1 cellular context compared by ENCODE assay signal in genomic region chr7:117791877-117792780, GRCh38.
TF ChIP-seq lines count a peak whose summit lies in the region.

No MANE protein-coding gene starts in this region.

TF ChIP-seq in K562, 482 proteins besides CTCF, POLR2A, EP300 and RAD21 (continued from another document and continues in another):
- TF ChIP-seq, protein P1, sequence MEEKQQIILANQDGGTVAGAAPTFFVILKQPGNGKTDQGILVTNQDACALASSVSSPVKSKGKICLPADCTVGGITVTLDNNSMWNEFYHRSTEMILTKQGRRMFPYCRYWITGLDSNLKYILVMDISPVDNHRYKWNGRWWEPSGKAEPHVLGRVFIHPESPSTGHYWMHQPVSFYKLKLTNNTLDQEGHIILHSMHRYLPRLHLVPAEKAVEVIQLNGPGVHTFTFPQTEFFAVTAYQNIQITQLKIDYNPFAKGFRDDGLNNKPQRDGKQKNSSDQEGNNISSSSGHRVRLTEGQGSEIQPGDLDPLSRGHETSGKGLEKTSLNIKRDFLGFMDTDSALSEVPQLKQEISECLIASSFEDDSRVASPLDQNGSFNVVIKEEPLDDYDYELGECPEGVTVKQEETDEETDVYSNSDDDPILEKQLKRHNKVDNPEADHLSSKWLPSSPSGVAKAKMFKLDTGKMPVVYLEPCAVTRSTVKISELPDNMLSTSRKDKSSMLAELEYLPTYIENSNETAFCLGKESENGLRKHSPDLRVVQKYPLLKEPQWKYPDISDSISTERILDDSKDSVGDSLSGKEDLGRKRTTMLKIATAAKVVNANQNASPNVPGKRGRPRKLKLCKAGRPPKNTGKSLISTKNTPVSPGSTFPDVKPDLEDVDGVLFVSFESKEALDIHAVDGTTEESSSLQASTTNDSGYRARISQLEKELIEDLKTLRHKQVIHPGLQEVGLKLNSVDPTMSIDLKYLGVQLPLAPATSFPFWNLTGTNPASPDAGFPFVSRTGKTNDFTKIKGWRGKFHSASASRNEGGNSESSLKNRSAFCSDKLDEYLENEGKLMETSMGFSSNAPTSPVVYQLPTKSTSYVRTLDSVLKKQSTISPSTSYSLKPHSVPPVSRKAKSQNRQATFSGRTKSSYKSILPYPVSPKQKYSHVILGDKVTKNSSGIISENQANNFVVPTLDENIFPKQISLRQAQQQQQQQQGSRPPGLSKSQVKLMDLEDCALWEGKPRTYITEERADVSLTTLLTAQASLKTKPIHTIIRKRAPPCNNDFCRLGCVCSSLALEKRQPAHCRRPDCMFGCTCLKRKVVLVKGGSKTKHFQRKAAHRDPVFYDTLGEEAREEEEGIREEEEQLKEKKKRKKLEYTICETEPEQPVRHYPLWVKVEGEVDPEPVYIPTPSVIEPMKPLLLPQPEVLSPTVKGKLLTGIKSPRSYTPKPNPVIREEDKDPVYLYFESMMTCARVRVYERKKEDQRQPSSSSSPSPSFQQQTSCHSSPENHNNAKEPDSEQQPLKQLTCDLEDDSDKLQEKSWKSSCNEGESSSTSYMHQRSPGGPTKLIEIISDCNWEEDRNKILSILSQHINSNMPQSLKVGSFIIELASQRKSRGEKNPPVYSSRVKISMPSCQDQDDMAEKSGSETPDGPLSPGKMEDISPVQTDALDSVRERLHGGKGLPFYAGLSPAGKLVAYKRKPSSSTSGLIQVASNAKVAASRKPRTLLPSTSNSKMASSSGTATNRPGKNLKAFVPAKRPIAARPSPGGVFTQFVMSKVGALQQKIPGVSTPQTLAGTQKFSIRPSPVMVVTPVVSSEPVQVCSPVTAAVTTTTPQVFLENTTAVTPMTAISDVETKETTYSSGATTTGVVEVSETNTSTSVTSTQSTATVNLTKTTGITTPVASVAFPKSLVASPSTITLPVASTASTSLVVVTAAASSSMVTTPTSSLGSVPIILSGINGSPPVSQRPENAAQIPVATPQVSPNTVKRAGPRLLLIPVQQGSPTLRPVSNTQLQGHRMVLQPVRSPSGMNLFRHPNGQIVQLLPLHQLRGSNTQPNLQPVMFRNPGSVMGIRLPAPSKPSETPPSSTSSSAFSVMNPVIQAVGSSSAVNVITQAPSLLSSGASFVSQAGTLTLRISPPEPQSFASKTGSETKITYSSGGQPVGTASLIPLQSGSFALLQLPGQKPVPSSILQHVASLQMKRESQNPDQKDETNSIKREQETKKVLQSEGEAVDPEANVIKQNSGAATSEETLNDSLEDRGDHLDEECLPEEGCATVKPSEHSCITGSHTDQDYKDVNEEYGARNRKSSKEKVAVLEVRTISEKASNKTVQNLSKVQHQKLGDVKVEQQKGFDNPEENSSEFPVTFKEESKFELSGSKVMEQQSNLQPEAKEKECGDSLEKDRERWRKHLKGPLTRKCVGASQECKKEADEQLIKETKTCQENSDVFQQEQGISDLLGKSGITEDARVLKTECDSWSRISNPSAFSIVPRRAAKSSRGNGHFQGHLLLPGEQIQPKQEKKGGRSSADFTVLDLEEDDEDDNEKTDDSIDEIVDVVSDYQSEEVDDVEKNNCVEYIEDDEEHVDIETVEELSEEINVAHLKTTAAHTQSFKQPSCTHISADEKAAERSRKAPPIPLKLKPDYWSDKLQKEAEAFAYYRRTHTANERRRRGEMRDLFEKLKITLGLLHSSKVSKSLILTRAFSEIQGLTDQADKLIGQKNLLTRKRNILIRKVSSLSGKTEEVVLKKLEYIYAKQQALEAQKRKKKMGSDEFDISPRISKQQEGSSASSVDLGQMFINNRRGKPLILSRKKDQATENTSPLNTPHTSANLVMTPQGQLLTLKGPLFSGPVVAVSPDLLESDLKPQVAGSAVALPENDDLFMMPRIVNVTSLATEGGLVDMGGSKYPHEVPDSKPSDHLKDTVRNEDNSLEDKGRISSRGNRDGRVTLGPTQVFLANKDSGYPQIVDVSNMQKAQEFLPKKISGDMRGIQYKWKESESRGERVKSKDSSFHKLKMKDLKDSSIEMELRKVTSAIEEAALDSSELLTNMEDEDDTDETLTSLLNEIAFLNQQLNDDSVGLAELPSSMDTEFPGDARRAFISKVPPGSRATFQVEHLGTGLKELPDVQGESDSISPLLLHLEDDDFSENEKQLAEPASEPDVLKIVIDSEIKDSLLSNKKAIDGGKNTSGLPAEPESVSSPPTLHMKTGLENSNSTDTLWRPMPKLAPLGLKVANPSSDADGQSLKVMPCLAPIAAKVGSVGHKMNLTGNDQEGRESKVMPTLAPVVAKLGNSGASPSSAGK (IDR thresholded peaks at IDR 0.05): peak; percentile 89
- TF ChIP-seq ZNF436 (CRISPR knock-in tag; IDR thresholded peaks at IDR 0.05): no peak
- TF ChIP-seq ZNF232 (CRISPR knock-in tag; IDR thresholded peaks at IDR 0.05): 0 out of 2 replicates have a peak, but pooled peaks have one; percentile 17
- peak; percentile 99 for TF ChIP-seq SOX6 (IDR thresholded peaks at IDR 0.05)
- no peak for TF ChIP-seq GATAD2A (IDR thresholded peaks at IDR 0.05)
- peak in 1 of 2 experiments; percentile 91; a peak in 2 of 4 replicates for TF ChIP-seq HDAC1 (IDR thresholded peaks at IDR 0.05)
- no peak for TF ChIP-seq KLF13 (tag; IDR thresholded peaks at IDR 0.05; ENCODE audit: borderline replicate concordance, low read depth)
- no peak for TF ChIP-seq ZNF280B (CRISPR knock-in tag; IDR thresholded peaks at IDR 0.05)
- no peak for TF ChIP-seq PATZ1 (CRISPR knock-in tag; IDR thresholded peaks at IDR 0.05; ENCODE audit: borderline replicate concordance)
- peak; percentile 64 for TF ChIP-seq HMGN3 (IDR thresholded peaks at IDR 0.05; ENCODE audit: borderline replicate concordance, extremely low read depth, insufficient read length, low read depth, low read length)
- peak; percentile 76; the same call in 1 of the 2 replicates for TF ChIP-seq CUX1 (CRISPR knock-in tag; IDR thresholded peaks at IDR 0.05)
- 0 out of 2 replicates have a peak, but pooled peaks have one; percentile 28 for TF ChIP-seq ZNF134 (CRISPR knock-in tag; conservative IDR thresholded peaks at IDR 0.05)
- TF ChIP-seq IFI16 (CRISPR knock-in tag; IDR thresholded peaks at IDR 0.05): no peak
- no peak for TF ChIP-seq SIRT6 (IDR thresholded peaks at IDR 0.05; ENCODE audit: low read depth, low read length)
- TF ChIP-seq POLR2B (IDR thresholded peaks at IDR 0.05; ENCODE audit: low read depth, partially characterized antibody): no peak
- TF ChIP-seq, protein P2, sequence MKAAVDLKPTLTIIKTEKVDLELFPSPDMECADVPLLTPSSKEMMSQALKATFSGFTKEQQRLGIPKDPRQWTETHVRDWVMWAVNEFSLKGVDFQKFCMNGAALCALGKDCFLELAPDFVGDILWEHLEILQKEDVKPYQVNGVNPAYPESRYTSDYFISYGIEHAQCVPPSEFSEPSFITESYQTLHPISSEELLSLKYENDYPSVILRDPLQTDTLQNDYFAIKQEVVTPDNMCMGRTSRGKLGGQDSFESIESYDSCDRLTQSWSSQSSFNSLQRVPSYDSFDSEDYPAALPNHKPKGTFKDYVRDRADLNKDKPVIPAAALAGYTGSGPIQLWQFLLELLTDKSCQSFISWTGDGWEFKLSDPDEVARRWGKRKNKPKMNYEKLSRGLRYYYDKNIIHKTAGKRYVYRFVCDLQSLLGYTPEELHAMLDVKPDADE (conservative IDR thresholded peaks at IDR 0.05; ENCODE audit: control insufficient read depth, low read depth, low read length): no peak
- TF ChIP-seq, protein P3, sequence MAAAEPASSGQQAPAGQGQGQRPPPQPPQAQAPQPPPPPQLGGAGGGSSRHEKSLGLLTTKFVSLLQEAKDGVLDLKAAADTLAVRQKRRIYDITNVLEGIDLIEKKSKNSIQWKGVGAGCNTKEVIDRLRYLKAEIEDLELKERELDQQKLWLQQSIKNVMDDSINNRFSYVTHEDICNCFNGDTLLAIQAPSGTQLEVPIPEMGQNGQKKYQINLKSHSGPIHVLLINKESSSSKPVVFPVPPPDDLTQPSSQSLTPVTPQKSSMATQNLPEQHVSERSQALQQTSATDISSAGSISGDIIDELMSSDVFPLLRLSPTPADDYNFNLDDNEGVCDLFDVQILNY (CRISPR knock-in tag; IDR thresholded peaks at IDR 0.05): no peak
- TF ChIP-seq DDX20 (tag; IDR thresholded peaks at IDR 0.05; ENCODE audit: low read depth): no peak
- TF ChIP-seq CEBPB (tag; IDR thresholded peaks at IDR 0.05): peak; percentile 99
- TF ChIP-seq MAFK (IDR thresholded peaks at IDR 0.05; ENCODE audit: low read length): peak; percentile 99
- 0 out of 2 replicates have a peak, but pooled peaks have one; percentile 29 for TF ChIP-seq ZNF12 (CRISPR knock-in tag; IDR thresholded peaks at IDR 0.05)
- TF ChIP-seq, protein P4, sequence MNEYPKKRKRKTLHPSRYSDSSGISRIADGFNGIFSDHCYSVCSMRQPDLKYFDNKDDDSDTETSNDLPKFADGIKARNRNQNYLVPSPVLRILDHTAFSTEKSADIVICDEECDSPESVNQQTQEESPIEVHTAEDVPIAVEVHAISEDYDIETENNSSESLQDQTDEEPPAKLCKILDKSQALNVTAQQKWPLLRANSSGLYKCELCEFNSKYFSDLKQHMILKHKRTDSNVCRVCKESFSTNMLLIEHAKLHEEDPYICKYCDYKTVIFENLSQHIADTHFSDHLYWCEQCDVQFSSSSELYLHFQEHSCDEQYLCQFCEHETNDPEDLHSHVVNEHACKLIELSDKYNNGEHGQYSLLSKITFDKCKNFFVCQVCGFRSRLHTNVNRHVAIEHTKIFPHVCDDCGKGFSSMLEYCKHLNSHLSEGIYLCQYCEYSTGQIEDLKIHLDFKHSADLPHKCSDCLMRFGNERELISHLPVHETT (CRISPR knock-in tag; conservative IDR thresholded peaks at IDR 0.05 in 1 of 2, IDR thresholded peaks at IDR 0.05 in 1 of 2): peak in 1 of 2 experiments; percentile 95; a peak in 2 of 4 replicates
- TF ChIP-seq TFAM (CRISPR knock-in tag; conservative IDR thresholded peaks at IDR 0.05): no peak
- no peak for TF ChIP-seq EZH2 (IDR thresholded peaks at IDR 0.05; ENCODE audit: borderline replicate concordance, low read depth, low read length)
- peak; percentile 97 for TF ChIP-seq LEF1 (IDR thresholded peaks at IDR 0.05)
- peak; percentile 100 for TF ChIP-seq SPI1 (IDR thresholded peaks at IDR 0.05; ENCODE audit: borderline replicate concordance, low read depth, low read length)
- TF ChIP-seq BMI1 (IDR thresholded peaks at IDR 0.05; ENCODE audit: low read length): no peak
- TF ChIP-seq SAP30 (IDR thresholded peaks at IDR 0.05; ENCODE audit: borderline replicate concordance, insufficient read depth, low read depth, low read length, poor library complexity, severe bottlenecking): no peak
- TF ChIP-seq PCBP2 (IDR thresholded peaks at IDR 0.05; ENCODE audit: low read depth, low read length, poor library complexity, severe bottlenecking): no peak
- TF ChIP-seq BCOR (IDR thresholded peaks at IDR 0.05): peak; percentile 95
- no peak for TF ChIP-seq PTRF (tag; IDR thresholded peaks at IDR 0.05)
- TF ChIP-seq ZBTB8A (IDR thresholded peaks at IDR 0.05; ENCODE audit: partially characterized antibody): no peak
- no peak for TF ChIP-seq PURB (CRISPR knock-in tag; IDR thresholded peaks at IDR 0.05; ENCODE audit: low read depth)
- TF ChIP-seq HNRNPK (IDR thresholded peaks at IDR 0.05; ENCODE audit: low read depth, low read length, poor library complexity, severe bottlenecking): no peak
